8 cellular contexts compared by ENCODE assay signal in the genomic region with DNA sequence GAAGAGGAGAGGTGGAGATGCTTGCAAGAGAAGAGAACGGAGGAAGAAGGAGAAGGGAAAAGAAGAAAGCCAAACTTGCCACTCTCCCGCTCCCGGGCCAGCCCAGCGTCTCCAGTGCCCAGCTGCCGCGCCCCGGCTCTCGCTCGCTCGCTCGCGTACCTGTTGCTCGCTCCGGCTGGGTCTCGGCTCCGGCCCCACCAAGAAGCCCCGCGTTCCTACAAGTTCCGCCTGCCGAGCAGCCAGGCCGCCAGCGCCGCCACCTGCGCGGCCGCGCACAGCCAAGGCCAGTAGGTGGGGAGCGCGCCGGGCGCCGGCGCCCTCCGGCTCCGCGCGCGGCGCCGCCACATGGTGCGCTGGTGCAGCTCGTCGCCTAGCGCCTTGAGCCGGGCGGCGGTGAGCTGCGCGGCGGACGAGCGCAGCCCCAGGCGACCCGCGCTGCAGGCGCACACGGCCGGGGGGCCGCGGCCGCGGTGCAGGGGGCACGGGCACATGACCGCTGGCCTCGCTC. TPM values are rescaled to one million over a fixed set of nuclear protein-coding genes. Genes with fewer than 3 reads are reported as not detected.
A peak's percentile ranks its signal among the peaks of the same experiment; 100 is the strongest.
DNase-seq lines count a peak whose midpoint lies in the region; ATAC-seq, FAIRE-seq and TF ChIP-seq lines count a peak whose summit lies in the region.

No MANE protein-coding gene starts in this region.

- H3K4me3 Mint-ChIP-seq in stimulated activated naive B cell treated with anti-CD40 and anti-IgM and Interleukin-4, amounts not matched to agents 10 μg/mL and 1 μg/mL and 100 μg/mL, for 72 hours, result peak overlapping the region; percentile 85 to 89

- intact Hi-C loops in PC-3 (cut with micrococcal nuclease) (loop anchor here (1.0 kb wide), 1 partner anchor 74 kb away; no protein-coding TSS in a partner anchor), kidney (cut with DNase I) (no loop called here)

- POLR2A ChIA-PET in PC-3 (lab: Charles Lee; ENCODE audit: unreplicated experiment), result interaction anchor here (0.5 kb wide), 1 partner anchor 154 kb away, joined by 3 read pairs; no protein-coding TSS in a partner anchor

- peak overlapping the region; percentile 74 for H2AFZ ChIP-seq in PC-3 (ENCODE audit: low read length)

- FAIRE-seq in kidney (lab: Jason Lieb, UNC), result no peak

- H3K4me1 Mint-ChIP-seq in stimulated activated naive B cell treated with anti-CD40 and anti-IgM and Interleukin-4, amounts not matched to agents 10 μg/mL and 1 μg/mL and 100 μg/mL, for 72 hours, result peaks cover 30 to 52% of the 10 kb centered on the region in 2 donors

- ATAC-seq in HG03159 (IDR thresholded peaks at IDR 0.05; ENCODE audit: unreplicated experiment) (peak; percentile 65), PC-3 (peak; percentile 83)
- peak; percentile 77 to 85 for ATAC-seq in stimulated activated naive B cell treated with anti-CD40 and anti-IgM and Interleukin-4, amounts not matched to agents 10 μg/mL and 1 μg/mL and 100 μg/mL, for 72 hours (replicated peaks)

- no peaks in the 10 kb centered on the region for H3K79me2 ChIP-seq in PC-3 (ENCODE audit: low read length)

- H3K4me2 ChIP-seq in PC-3 (ENCODE audit: low read length), result peak overlapping the region; percentile 91

- peaks cover 0 to 2% of the 10 kb centered on the region in 2 donors for H3K36me3 Mint-ChIP-seq in stimulated activated naive B cell treated with anti-CD40 and anti-IgM and Interleukin-4, amounts not matched to agents 10 μg/mL and 1 μg/mL and 100 μg/mL, for 72 hours

- no peak overlapping the region for H3K27ac ChIP-seq in PC-3 (ENCODE audit: low read length)
- H3K27ac ChIP-seq in kidney (ENCODE audit: low read depth in 2 of 2, low read length in 2 of 2), result no peak overlapping the region

- no TSS peak for BruUV-seq in PC-3 (replicated peaks; lab: Mats Ljungman, UMichigan)

- DNase-seq in stimulated activated CD4-positive, alpha-beta T cell treated with anti-CD3 and anti-CD28 coated beads, Interleukin-12 subunit alpha, Interleukin-12 subunit beta, amount 100 ng/mL, for 4 hours, result peak; percentile 25
- DNase-seq in stimulated activated CD4-positive, alpha-beta T cell treated with anti-CD3 and anti-CD28 coated beads, Interleukin-4, amount 100 ng/mL, for 24 hours, result no peak
- DNase-seq in PC-3 (peak; percentile 72), astrocyte of the hippocampus (ENCODE audit: low read depth, low spot score) (peak; percentile 85), kidney (peak; percentile 73), GM19240 (ENCODE audit: insufficient read length, low spot score) (no peak)
- DNase-seq in stimulated activated naive B cell treated with anti-CD40 and anti-IgM and Interleukin-4, amounts not matched to agents 10 μg/mL and 1 μg/mL and 100 μg/mL, for 72 hours, result peak; percentile 50

- H4K20me1 ChIP-seq in PC-3 (ENCODE audit: low read length), result no peaks in the 10 kb centered on the region

- peaks cover 27% of the 10 kb centered on the region for H3K27me3 ChIP-seq in PC-3 (ENCODE audit: low read length)

- H3K4me1 ChIP-seq in PC-3 (ENCODE audit: insufficient read depth, low read length) (peaks cover 30% of the 10 kb centered on the region), kidney (ENCODE audit: control insufficient read depth in 1 of 2, insufficient read depth in 1 of 2, low read depth in 1 of 2, low read length in 2 of 2) (peaks cover 0 to 6% of the 10 kb centered on the region in 2 donors)

- H3K4me3 ChIP-seq in PC-3 (ENCODE audit: low read length) (peak overlapping the region; percentile 72), kidney (ENCODE audit: low read length in 2 of 2) (no peak overlapping the region)

- H3K9me2 ChIP-seq in PC-3 (replicated peaks; ENCODE audit: low read length), result no peaks in the 10 kb centered on the region

- H3K27me3 Mint-ChIP-seq in stimulated activated naive B cell treated with anti-CD40 and anti-IgM and Interleukin-4, amounts not matched to agents 10 μg/mL and 1 μg/mL and 100 μg/mL, for 72 hours, result peaks cover 43 to 56% of the 10 kb centered on the region in 2 donors

- CTCF ChIA-PET in PC-3 (lab: Charles Lee), result interaction anchor here (1.2 kb wide), 1 partner anchor 172 kb away, joined by 4 read pairs; no protein-coding TSS in a partner anchor

- TF ChIP-seq CTCF in PC-3 (conservative IDR thresholded peaks at IDR 0.05; ENCODE audit: low read depth, low read length) (no peak; the same call in 1 of the 2 replicates), kidney (IDR thresholded peaks at IDR 0.05; ENCODE audit: borderline replicate concordance, extremely low read depth, insufficient read depth) (no peak)

- H3K36me3 ChIP-seq in PC-3 (ENCODE audit: low read depth, low read length), result no peaks in the 10 kb centered on the region
- no peaks in the 10 kb centered on the region for H3K36me3 ChIP-seq in kidney (ENCODE audit: control insufficient read depth in 1 of 2, insufficient read depth in 2 of 2, low read length in 2 of 2)

- H3F3A ChIP-seq in PC-3 (ENCODE audit: low read length, unreplicated experiment), result no peaks in the 10 kb centered on the region

- H3K9me3 ChIP-seq in PC-3 (ENCODE audit: low read length) (no peaks in the 10 kb centered on the region), kidney (ENCODE audit: control insufficient read depth in 1 of 2, low read length in 2 of 2) (no peaks in the 10 kb centered on the region)

- no peaks in the 10 kb centered on the region for H3K9me3 Mint-ChIP-seq in stimulated activated naive B cell treated with anti-CD40 and anti-IgM and Interleukin-4, amounts not matched to agents 10 μg/mL and 1 μg/mL and 100 μg/mL, for 72 hours

- H3K9ac ChIP-seq in PC-3 (ENCODE audit: low read length) (no peak overlapping the region), kidney (ENCODE audit: low read length in 2 of 2) (no peak overlapping the region)

- H3K27ac Mint-ChIP-seq in stimulated activated naive B cell treated with anti-CD40 and anti-IgM and Interleukin-4, amounts not matched to agents 10 μg/mL and 1 μg/mL and 100 μg/mL, for 72 hours, result peak overlapping the region; percentile 80

RNA-seq across cellular contexts. Expression of a gene that starts 0.4 kb away (rescaled TPM):
- total RNA-seq in PC-3 (2014; rRNA removed) (0.33 and 0.58 TPM in 2 replicates), kidney (5.0 TPM)
- polyA plus RNA-seq in kidney (ENCODE audit: insufficient read depth, low read depth, low replicate concordance), result not detected

RNA-seq across cellular contexts. Expression of a gene that starts 29.9 kb away (rescaled TPM):
- total RNA-seq in PC-3 (2014; rRNA removed), result 12.1 and 20.7 TPM in 2 replicates
- 20.3 TPM for total RNA-seq in kidney
- polyA plus RNA-seq in kidney (ENCODE audit: insufficient read depth, low read depth, low replicate concordance), result 3.3 TPM

Comparison
In these comparisons a context has a peak if more than half of its experiments do, and no peak if none do; other contexts are left out.
1. DNase-seq: peak in stimulated activated CD4-positive, alpha-beta T cell treated with anti-CD3 and anti-CD28 coated beads, Interleukin-12 subunit alpha, Interleukin-12 subunit beta, amount 100 ng/mL, for 4 hours (single experiment), PC-3 (single experiment), astrocyte of the hippocampus (single experiment), kidney (single experiment) and stimulated activated naive B cell treated with anti-CD40 and anti-IgM and Interleukin-4, amounts not matched to agents 10 μg/mL and 1 μg/mL and 100 μg/mL, for 72 hours (single experiment); none in stimulated activated CD4-positive, alpha-beta T cell treated with anti-CD3 and anti-CD28 coated beads, Interleukin-4, amount 100 ng/mL, for 24 hours (single experiment) and GM19240 (single experiment).
2. Peak in every context shown above with its lines, with median percentiles within 50 percentile points of each other: ATAC-seq.